In the genomic region with DNA sequence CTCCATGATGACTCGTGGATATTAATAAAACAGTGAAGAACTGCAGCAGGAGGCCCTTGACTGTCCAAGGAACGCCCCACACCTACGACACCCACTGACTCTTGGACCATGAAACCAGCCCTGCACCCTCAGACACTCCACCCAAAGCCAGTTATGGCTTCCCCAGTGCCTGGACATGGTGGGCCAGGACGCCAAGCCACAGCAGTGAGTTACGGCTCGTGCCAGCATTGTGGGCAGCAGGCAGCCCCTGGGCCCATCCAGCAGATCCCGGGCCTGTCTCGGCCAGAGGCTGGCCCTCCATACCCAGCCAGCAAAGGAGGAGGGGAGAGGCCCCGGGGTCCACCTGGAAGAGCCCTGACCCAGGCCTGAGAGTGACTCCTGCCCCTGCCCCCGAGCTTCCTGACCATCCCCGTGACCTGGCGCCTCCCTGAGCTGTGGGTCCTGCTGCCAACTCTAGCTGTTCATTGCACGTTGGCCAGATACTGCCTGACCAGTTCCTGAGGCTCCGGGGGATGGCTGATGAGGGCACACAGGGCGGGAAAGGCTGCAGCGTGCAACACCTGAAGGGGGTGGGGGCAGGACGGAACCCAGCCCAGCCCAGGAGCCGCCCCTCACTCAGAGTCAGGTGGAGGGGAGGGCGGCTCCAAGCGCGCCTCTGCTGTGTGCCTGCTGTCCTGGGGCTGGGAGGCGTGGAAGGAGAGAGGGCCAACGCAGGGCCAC, we compare ENCODE assay signal across 10 cellular contexts. TPM values are rescaled to one million over a fixed set of nuclear protein-coding genes. Genes with fewer than 3 reads are reported as not detected.
A peak's percentile ranks its signal among the peaks of the same experiment; 100 is the strongest.
DNase-seq lines count a peak whose midpoint lies in the region; ATAC-seq and TF ChIP-seq lines count a peak whose summit lies in the region.
"Had no signal": no experiment of that assay in that cellular context is flagged by ENCODE, and none has a peak within 500 bp of the region (broad histone marks: within the 10 kb centered on the region; RNA-seq: fewer than 3 reads in every experiment).

No MANE protein-coding gene starts in this region.

- H3K4me1 ChIP-seq in HUES64 (ENCODE audit: insufficient read depth, low read length) (peaks cover 11% of the 10 kb centered on the region), liver (ENCODE audit: control insufficient read depth in 4 of 4, insufficient read depth in 4 of 4, low read length in 3 of 4) (peaks cover 9 to 32% (median 21%) of the 10 kb centered on the region in 4 donors), subcutaneous abdominal adipose tissue (ENCODE audit: control insufficient read depth in 5 of 5, insufficient read depth in 5 of 5, low read length in 5 of 5) (peaks cover 6 to 49% (median 44%) of the 10 kb centered on the region in 5 donors)

- no peak overlapping the region for H3K27ac Mint-ChIP-seq in stimulated activated memory B cell treated with anti-CD40 and anti-IgM and Interleukin-4, amounts not matched to agents 10 μg/mL and 1 μg/mL and 100 μg/mL, for 72 hours
- H3K27ac Mint-ChIP-seq: activated T-cell treated with anti-CD3 and anti-CD28 coated beads, Interleukin-2, amount 50 U/mL, for 24 hours had no signal

- no peak for TF ChIP-seq POLR2A in GM18505 (IDR thresholded peaks at IDR 0.05; ENCODE audit: borderline replicate concordance, extremely low read depth, insufficient read depth, insufficient read length)

- intact Hi-C loops in dorsolateral prefrontal cortex (cut with DNase I): no loop called here

- no peak for ATAC-seq in stimulated activated memory B cell treated with anti-CD40 and anti-IgM and Interleukin-4, amounts not matched to agents 10 μg/mL and 1 μg/mL and 100 μg/mL, for 72 hours
- no peak for ATAC-seq in GM18505 (IDR thresholded peaks at IDR 0.05; ENCODE audit: unreplicated experiment)

- no peaks in the 10 kb centered on the region for H3K36me3 Mint-ChIP-seq in stimulated activated memory B cell treated with anti-CD40 and anti-IgM and Interleukin-4, amounts not matched to agents 10 μg/mL and 1 μg/mL and 100 μg/mL, for 72 hours

- H3K9ac ChIP-seq in HUES64 (ENCODE audit: low read depth, low read length) (peak overlapping the region; percentile 67; the same call in 1 of the 2 replicates), liver (ENCODE audit: low read depth in 1 of 2, low read length in 2 of 2) (no peak overlapping the region), subcutaneous abdominal adipose tissue (ENCODE audit: low read length in 5 of 5) (peak overlapping the region; percentile 44 to 84 (median 81))

- H3K4me1 Mint-ChIP-seq in stimulated activated memory B cell treated with anti-CD40 and anti-IgM and Interleukin-4, amounts not matched to agents 10 μg/mL and 1 μg/mL and 100 μg/mL, for 72 hours: peaks cover 17% of the 10 kb centered on the region

- peaks cover 39% of the 10 kb centered on the region for H3K27me3 Mint-ChIP-seq in stimulated activated memory B cell treated with anti-CD40 and anti-IgM and Interleukin-4, amounts not matched to agents 10 μg/mL and 1 μg/mL and 100 μg/mL, for 72 hours

- no peak for TF ChIP-seq RAD21 in liver (IDR thresholded peaks at IDR 0.05)

- H3K4me3 Mint-ChIP-seq in stimulated activated memory B cell treated with anti-CD40 and anti-IgM and Interleukin-4, amounts not matched to agents 10 μg/mL and 1 μg/mL and 100 μg/mL, for 72 hours: no peak overlapping the region
- H3K4me3 Mint-ChIP-seq: activated T-cell treated with anti-CD3 and anti-CD28 coated beads, Interleukin-2, amount 50 U/mL, for 24 hours had no signal

- H3K27me3 ChIP-seq in HUES64 (ENCODE audit: insufficient read depth, low read length) (no peaks in the 10 kb centered on the region), dorsolateral prefrontal cortex (no peaks in the 10 kb centered on the region), liver (ENCODE audit: control insufficient read depth in 4 of 4, insufficient read depth in 4 of 4, low read length in 3 of 4) (no peaks in the 10 kb centered on the region), subcutaneous abdominal adipose tissue (ENCODE audit: control insufficient read depth in 5 of 5, insufficient read depth in 4 of 5, low read length in 5 of 5) (peaks cover 0 to 2% (median 0%) of the 10 kb centered on the region in 5 donors)
- H3K27me3 ChIP-seq: SJSA1 had no signal

- no peak overlapping the region for H3K27ac ChIP-seq in HUES64 (ENCODE audit: low read depth, low read length)
- peak overlapping the region in 20 of 59 donors; percentile 4 to 79 (median 58) for H3K27ac ChIP-seq in dorsolateral prefrontal cortex
- peak overlapping the region; percentile 68 to 79 for H3K27ac ChIP-seq in liver (ENCODE audit: low read depth in 1 of 2, low read length in 2 of 2)
- peak overlapping the region; percentile 92 for H3K27ac ChIP-seq in subcutaneous abdominal adipose tissue (ENCODE audit: low read depth, low read length)
- H3K27ac ChIP-seq: SJSA1 had no signal

- no peaks in the 10 kb centered on the region for H3K36me3 ChIP-seq in HUES64 (ENCODE audit: insufficient read depth, low read length)
- no peaks in the 10 kb centered on the region for H3K36me3 ChIP-seq in liver (ENCODE audit: control insufficient read depth in 4 of 4, insufficient read depth in 3 of 4, low read depth in 1 of 4, low read length in 3 of 4)
- H3K36me3 ChIP-seq in subcutaneous abdominal adipose tissue (ENCODE audit: control insufficient read depth in 5 of 5, insufficient read depth in 5 of 5, low read length in 5 of 5): peaks cover 0 to 9% (median 3%) of the 10 kb centered on the region in 5 donors
- H3K36me3 ChIP-seq: SJSA1 had no signal

- H3K9me3 Mint-ChIP-seq in stimulated activated memory B cell treated with anti-CD40 and anti-IgM and Interleukin-4, amounts not matched to agents 10 μg/mL and 1 μg/mL and 100 μg/mL, for 72 hours: no peaks in the 10 kb centered on the region
- H3K9me3 Mint-ChIP-seq: activated T-cell treated with anti-CD3 and anti-CD28 coated beads, Interleukin-2, amount 50 U/mL, for 24 hours had no signal

- TF ChIP-seq CTCF in dorsolateral prefrontal cortex (IDR thresholded peaks at IDR 0.05 in 54 of 56, conservative IDR thresholded peaks at IDR 0.05 in 2 of 56; ENCODE audit: low read depth in 1 of 56, partially characterized antibody in 56 of 56) (no peak), liver (IDR thresholded peaks at IDR 0.05; ENCODE audit: low read depth, low read length, missing input control) (no peak)

- H3K4me3 ChIP-seq in HUES64 (ENCODE audit: low read length) (peak overlapping the region; percentile 60), dorsolateral prefrontal cortex (peak overlapping the region in 53 of 59 donors; percentile 6 to 66 (median 50)), liver (ENCODE audit: low read depth in 1 of 3, low read length in 3 of 3) (peak overlapping the region in 1 of 3 donors; percentile 50), subcutaneous abdominal adipose tissue (ENCODE audit: low read depth in 1 of 5, low read length in 5 of 5) (peak overlapping the region in 4 of 5 donors; percentile 68 to 78 (median 74))
- H3K4me3 ChIP-seq: SJSA1 had no signal

- 68% methylated on average over 23 of the region's 23 CpGs for WGBS in HUES64
- WGBS in liver: 70% methylated on average over 23 of the region's 23 CpGs

- peak in 1 of 10 donors; percentile 42 for DNase-seq in dorsolateral prefrontal cortex
- DNase-seq in NK-92 treated with Interleukin-12 subunit alpha and Interleukin-12 subunit beta, amount 100 ng/mL, for 24 hours (lab: John Stamatoyannopoulos, UW): no peak
- DNase-seq in HuH-7.5 (ENCODE audit: low spot score): no peak
- DNase-seq: activated T-cell treated with anti-CD3 and anti-CD28 coated beads, Interleukin-2, amount 50 U/mL, for 24 hours had no signal

- H3K9me3 ChIP-seq in HUES64 (ENCODE audit: insufficient read depth, low read depth, low read length) (no peaks in the 10 kb centered on the region), liver (ENCODE audit: control insufficient read depth in 4 of 4, low read length in 3 of 4) (no peaks in the 10 kb centered on the region), subcutaneous abdominal adipose tissue (ENCODE audit: control insufficient read depth in 5 of 5, low read length in 5 of 5) (no peaks in the 10 kb centered on the region)
- H3K9me3 ChIP-seq: SJSA1 had no signal

TF ChIP-seq in liver, 16 proteins besides CTCF, POLR2A, EP300 and RAD21:
- TF ChIP-seq HNF4A (conservative IDR thresholded peaks at IDR 0.05) (peak in 1 of 2 donors; percentile 21), SP1 (IDR thresholded peaks at IDR 0.05) (no peak), FOXA1 (IDR thresholded peaks at IDR 0.05) (no peak)
- TF ChIP-seq, protein P1, sequence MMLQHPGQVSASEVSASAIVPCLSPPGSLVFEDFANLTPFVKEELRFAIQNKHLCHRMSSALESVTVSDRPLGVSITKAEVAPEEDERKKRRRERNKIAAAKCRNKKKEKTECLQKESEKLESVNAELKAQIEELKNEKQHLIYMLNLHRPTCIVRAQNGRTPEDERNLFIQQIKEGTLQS (IDR thresholded peaks at IDR 0.05): no peak

RNA-seq across cellular contexts. Expression of a gene that starts 0.8 kb away (rescaled TPM):
- polyA plus RNA-seq in HUES64 (2013, experiment 1 of 2): 2.3 TPM
- polyA plus RNA-seq in HUES64 (2013, experiment 2 of 2): 2.5 TPM
- 10 to 100 TPM in 10 of 120 experiments, 1 to 10 TPM in 110; 2.7 to 12.4 (median 5.8) TPM for total RNA-seq in dorsolateral prefrontal cortex
- 1 to 10 TPM; 1.6 to 2.5 TPM for total RNA-seq in liver
- polyA plus RNA-seq in liver: 1 to 10 TPM in 1 of 2 donors, under 1 TPM in 1; 0.40 to 3.6 TPM
- total RNA-seq: SJSA1 had no signal

RNA-seq across cellular contexts. Expression of a gene that starts 13.8 kb away (rescaled TPM):
- polyA plus RNA-seq in HUES64 (2013, experiment 1 of 2): 5.2 TPM
- 5.5 TPM for polyA plus RNA-seq in HUES64 (2013, experiment 2 of 2)
- total RNA-seq in dorsolateral prefrontal cortex (10 to 100 TPM in 92 of 120 experiments, 1 to 10 TPM in 28; 5.0 to 32.6 (median 13.8) TPM), liver (1 to 10 TPM; 2.4 to 4.6 TPM)
- polyA plus RNA-seq in liver: 1 to 10 TPM; 4.8 to 5.0 TPM

RNA-seq across cellular contexts. Expression of a gene that starts 14.1 kb away (rescaled TPM):
- 393 TPM for polyA plus RNA-seq in HUES64 (2013, experiment 1 of 2)
- 422 TPM for polyA plus RNA-seq in HUES64 (2013, experiment 2 of 2)
- total RNA-seq in dorsolateral prefrontal cortex (100 to 1,000 TPM; 167 to 373 (median 261) TPM), liver (10 to 100 TPM; 31.4 to 75.9 TPM)
- polyA plus RNA-seq in liver: 100 to 1,000 TPM; 263 to 621 TPM

RNA-seq across cellular contexts. Expression of a gene that starts 17.5 kb away (rescaled TPM):
- polyA plus RNA-seq in HUES64 (2013, experiment 1 of 2): 26.7 TPM
- polyA plus RNA-seq in HUES64 (2013, experiment 2 of 2): 34.2 TPM
- total RNA-seq in dorsolateral prefrontal cortex (10 to 100 TPM; 32.0 to 54.7 (median 45.0) TPM), liver (10 to 100 TPM; 17.2 to 23.3 TPM)
- polyA plus RNA-seq in liver: 10 to 100 TPM; 11.0 to 11.4 TPM

Comparison
In these comparisons a context has a peak if more than half of its experiments do, and no peak if none do; other contexts are left out.
1. H3K9ac ChIP-seq: peak in HUES64 (single experiment) and subcutaneous abdominal adipose tissue (5 of 5); none in liver (0 of 2).